In the genomic region with DNA sequence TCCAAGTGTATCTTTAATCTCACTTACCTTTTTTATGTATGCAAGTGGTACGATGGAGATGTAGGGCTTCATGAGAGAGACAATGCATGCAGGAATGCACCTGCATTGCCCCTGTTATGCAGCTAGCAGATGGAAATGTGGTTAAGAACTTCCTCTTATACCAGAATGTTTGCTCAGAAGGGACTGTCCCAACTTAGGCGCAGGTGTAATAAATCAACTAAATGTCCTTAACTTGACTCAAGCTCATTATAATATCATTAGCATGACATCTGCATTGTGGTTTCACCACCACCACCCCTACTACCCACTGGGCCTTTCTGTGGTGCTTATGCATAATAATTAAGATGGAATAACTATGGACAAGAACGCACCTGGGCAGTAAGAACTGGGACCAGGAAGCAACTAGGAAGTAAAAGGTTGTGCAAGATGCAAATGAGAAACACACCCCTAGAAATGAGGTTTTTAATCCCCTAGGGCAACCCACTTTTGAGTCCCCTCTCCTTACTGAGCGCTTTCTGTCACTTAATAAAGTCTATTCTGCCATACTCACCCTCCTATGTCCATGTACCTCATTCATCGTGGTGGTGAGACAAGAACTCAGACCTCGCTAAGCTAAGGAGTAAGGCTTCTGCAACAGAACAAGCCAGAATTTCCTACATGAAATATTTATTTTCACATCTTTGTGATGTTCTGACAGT, we compare ENCODE assay signal across 1 cellular context.
TF ChIP-seq lines count a peak whose summit lies in the region.

No MANE protein-coding gene starts in this region.

TF ChIP-seq in H1, 55 proteins besides CTCF, POLR2A, EP300 and RAD21 (continued from another document):
- TF ChIP-seq, protein P1, sequence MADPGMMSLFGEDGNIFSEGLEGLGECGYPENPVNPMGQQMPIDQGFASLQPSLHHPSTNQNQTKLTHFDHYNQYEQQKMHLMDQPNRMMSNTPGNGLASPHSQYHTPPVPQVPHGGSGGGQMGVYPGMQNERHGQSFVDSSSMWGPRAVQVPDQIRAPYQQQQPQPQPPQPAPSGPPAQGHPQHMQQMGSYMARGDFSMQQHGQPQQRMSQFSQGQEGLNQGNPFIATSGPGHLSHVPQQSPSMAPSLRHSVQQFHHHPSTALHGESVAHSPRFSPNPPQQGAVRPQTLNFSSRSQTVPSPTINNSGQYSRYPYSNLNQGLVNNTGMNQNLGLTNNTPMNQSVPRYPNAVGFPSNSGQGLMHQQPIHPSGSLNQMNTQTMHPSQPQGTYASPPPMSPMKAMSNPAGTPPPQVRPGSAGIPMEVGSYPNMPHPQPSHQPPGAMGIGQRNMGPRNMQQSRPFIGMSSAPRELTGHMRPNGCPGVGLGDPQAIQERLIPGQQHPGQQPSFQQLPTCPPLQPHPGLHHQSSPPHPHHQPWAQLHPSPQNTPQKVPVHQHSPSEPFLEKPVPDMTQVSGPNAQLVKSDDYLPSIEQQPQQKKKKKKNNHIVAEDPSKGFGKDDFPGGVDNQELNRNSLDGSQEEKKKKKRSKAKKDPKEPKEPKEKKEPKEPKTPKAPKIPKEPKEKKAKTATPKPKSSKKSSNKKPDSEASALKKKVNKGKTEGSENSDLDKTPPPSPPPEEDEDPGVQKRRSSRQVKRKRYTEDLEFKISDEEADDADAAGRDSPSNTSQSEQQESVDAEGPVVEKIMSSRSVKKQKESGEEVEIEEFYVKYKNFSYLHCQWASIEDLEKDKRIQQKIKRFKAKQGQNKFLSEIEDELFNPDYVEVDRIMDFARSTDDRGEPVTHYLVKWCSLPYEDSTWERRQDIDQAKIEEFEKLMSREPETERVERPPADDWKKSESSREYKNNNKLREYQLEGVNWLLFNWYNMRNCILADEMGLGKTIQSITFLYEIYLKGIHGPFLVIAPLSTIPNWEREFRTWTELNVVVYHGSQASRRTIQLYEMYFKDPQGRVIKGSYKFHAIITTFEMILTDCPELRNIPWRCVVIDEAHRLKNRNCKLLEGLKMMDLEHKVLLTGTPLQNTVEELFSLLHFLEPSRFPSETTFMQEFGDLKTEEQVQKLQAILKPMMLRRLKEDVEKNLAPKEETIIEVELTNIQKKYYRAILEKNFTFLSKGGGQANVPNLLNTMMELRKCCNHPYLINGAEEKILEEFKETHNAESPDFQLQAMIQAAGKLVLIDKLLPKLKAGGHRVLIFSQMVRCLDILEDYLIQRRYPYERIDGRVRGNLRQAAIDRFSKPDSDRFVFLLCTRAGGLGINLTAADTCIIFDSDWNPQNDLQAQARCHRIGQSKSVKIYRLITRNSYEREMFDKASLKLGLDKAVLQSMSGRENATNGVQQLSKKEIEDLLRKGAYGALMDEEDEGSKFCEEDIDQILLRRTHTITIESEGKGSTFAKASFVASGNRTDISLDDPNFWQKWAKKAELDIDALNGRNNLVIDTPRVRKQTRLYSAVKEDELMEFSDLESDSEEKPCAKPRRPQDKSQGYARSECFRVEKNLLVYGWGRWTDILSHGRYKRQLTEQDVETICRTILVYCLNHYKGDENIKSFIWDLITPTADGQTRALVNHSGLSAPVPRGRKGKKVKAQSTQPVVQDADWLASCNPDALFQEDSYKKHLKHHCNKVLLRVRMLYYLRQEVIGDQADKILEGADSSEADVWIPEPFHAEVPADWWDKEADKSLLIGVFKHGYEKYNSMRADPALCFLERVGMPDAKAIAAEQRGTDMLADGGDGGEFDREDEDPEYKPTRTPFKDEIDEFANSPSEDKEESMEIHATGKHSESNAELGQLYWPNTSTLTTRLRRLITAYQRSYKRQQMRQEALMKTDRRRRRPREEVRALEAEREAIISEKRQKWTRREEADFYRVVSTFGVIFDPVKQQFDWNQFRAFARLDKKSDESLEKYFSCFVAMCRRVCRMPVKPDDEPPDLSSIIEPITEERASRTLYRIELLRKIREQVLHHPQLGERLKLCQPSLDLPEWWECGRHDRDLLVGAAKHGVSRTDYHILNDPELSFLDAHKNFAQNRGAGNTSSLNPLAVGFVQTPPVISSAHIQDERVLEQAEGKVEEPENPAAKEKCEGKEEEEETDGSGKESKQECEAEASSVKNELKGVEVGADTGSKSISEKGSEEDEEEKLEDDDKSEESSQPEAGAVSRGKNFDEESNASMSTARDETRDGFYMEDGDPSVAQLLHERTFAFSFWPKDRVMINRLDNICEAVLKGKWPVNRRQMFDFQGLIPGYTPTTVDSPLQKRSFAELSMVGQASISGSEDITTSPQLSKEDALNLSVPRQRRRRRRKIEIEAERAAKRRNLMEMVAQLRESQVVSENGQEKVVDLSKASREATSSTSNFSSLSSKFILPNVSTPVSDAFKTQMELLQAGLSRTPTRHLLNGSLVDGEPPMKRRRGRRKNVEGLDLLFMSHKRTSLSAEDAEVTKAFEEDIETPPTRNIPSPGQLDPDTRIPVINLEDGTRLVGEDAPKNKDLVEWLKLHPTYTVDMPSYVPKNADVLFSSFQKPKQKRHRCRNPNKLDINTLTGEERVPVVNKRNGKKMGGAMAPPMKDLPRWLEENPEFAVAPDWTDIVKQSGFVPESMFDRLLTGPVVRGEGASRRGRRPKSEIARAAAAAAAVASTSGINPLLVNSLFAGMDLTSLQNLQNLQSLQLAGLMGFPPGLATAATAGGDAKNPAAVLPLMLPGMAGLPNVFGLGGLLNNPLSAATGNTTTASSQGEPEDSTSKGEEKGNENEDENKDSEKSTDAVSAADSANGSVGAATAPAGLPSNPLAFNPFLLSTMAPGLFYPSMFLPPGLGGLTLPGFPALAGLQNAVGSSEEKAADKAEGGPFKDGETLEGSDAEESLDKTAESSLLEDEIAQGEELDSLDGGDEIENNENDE (IDR thresholded peaks at IDR 0.05; ENCODE audit: insufficient replicate concordance, low read length) = no peak
- TF ChIP-seq EZH2 (IDR thresholded peaks at IDR 0.05; ENCODE audit: low read depth, low read length, severe bottlenecking) (no peak), CBX8 (IDR thresholded peaks at IDR 0.05; ENCODE audit: borderline replicate concordance, low read depth, low read length) (no peak)
